Comparison of ENCODE assay signal across 15 cellular contexts in genomic region chr14:20428802-20429201, GRCh38. TPM values are rescaled to one million over a fixed set of nuclear protein-coding genes. Genes with fewer than 3 reads are reported as not detected.
DNase-seq lines count a peak whose midpoint lies in the region; ATAC-seq and TF ChIP-seq lines count a peak whose summit lies in the region.
"Had no signal": no experiment of that assay in that cellular context is flagged by ENCODE, and none has a peak within 500 bp of the region (broad histone marks: within the 10 kb centered on the region; RNA-seq: fewer than 3 reads in every experiment).

No MANE protein-coding gene starts in this region.

- H3K36me3 ChIP-seq in SK-N-SH (replicated peaks in 1 of 2; ENCODE audit: control insufficient read depth in 1 of 2, insufficient read depth in 2 of 2, low read length in 1 of 2) (no peaks in the 10 kb centered on the region), KOPT-K1 (ENCODE audit: insufficient read depth, low read length) (no peaks in the 10 kb centered on the region), A673 (ENCODE audit: insufficient read depth, low read length, poor library complexity, severe bottlenecking) (no peaks in the 10 kb centered on the region)
- H3K36me3 ChIP-seq: breast epithelium, thoracic aorta had no signal

- no peaks in the 10 kb centered on the region for H3F3A ChIP-seq in SK-N-SH (replicated peaks; ENCODE audit: insufficient read depth)

- 52% methylated on average over 5 of the region's 5 CpGs for WGBS in SK-N-SH (ENCODE audit: low lambda C conversion rate)

- H3K4me1 Mint-ChIP-seq in stimulated activated effector memory CD8-positive, alpha-beta T cell treated with anti-CD3 and anti-CD28 coated beads, Interleukin-12 subunit alpha, Interleukin-12 subunit beta, amount 100 ng/mL, for 72 hours, result peaks cover 18% of the 10 kb centered on the region

- H3K27ac ChIP-seq in SK-N-SH (ENCODE audit: low read depth in 2 of 2, low read length in 1 of 2) (no peak overlapping the region), KOPT-K1 (ENCODE audit: low read depth, low read length, poor library complexity, severe bottlenecking) (peak overlapping the region; percentile 97), caudate nucleus (ENCODE audit: low read depth, low read length) (peak overlapping the region; percentile 52), A673 (ENCODE audit: low read depth, low read length, poor library complexity, severe bottlenecking) (no peak overlapping the region)
- H3K27ac ChIP-seq: A549, breast epithelium, thoracic aorta had no signal

- no peaks in the 10 kb centered on the region for H3K79me2 ChIP-seq in SK-N-SH (ENCODE audit: insufficient read depth)

- no peak overlapping the region for H3K9ac ChIP-seq in SK-N-SH

- no peaks in the 10 kb centered on the region for H3K36me3 Mint-ChIP-seq in stimulated activated effector memory CD8-positive, alpha-beta T cell treated with anti-CD3 and anti-CD28 coated beads, Interleukin-12 subunit alpha, Interleukin-12 subunit beta, amount 100 ng/mL, for 72 hours

- POLR2A ChIA-PET in SK-N-SH (lab: Yijun Ruan, JAX) (no interaction called here), A673 (lab: Charles Lee; ENCODE audit: low non-redundant PET) (interaction anchor here (0.7 kb wide), 1 partner anchor 107 kb away, joined by 4 read pairs; no protein-coding TSS in a partner anchor)

- H3K9me3 Mint-ChIP-seq in stimulated activated effector memory CD8-positive, alpha-beta T cell treated with anti-CD3 and anti-CD28 coated beads, Interleukin-12 subunit alpha, Interleukin-12 subunit beta, amount 100 ng/mL, for 72 hours, result no peaks in the 10 kb centered on the region

- H3K4me3 ChIP-seq in SK-N-SH (ENCODE audit: low read depth in 2 of 2, low read length in 1 of 2), result no peak overlapping the region
- H3K4me3 ChIP-seq in A673 (ENCODE audit: low read depth, low read length, poor library complexity, severe bottlenecking), result no peak overlapping the region
- H3K4me3 ChIP-seq: A549, breast epithelium, thoracic aorta had no signal

- no peaks in the 10 kb centered on the region for H3K9me2 ChIP-seq in SK-N-SH

- no peaks in the 10 kb centered on the region for H4K20me1 ChIP-seq in SK-N-SH (ENCODE audit: insufficient read depth)

- intact Hi-C loops in A673 (cut with micrococcal nuclease; ENCODE audit: unreplicated experiment), result no loop called here

- H3K4me1 ChIP-seq in SK-N-SH (ENCODE audit: control insufficient read depth in 1 of 2, insufficient read depth in 2 of 2, low read depth in 1 of 2, low read length in 1 of 2), result peaks cover 0 to 7% of the 10 kb centered on the region in 2 experiments; a peak in 1 of 4 replicates
- no peaks in the 10 kb centered on the region for H3K4me1 ChIP-seq in A673 (ENCODE audit: insufficient read depth, low read length, poor library complexity, severe bottlenecking)
- H3K4me1 ChIP-seq: A549, breast epithelium had no signal

- no peak overlapping the region for H3K4me2 ChIP-seq in SK-N-SH
- H3K4me2 ChIP-seq: A549 had no signal

- TF ChIP-seq RAD21 in SK-N-SH (IDR thresholded peaks at IDR 0.05; ENCODE audit: low read length), result no peak

- peak overlapping the region; percentile 88 for H3K27ac Mint-ChIP-seq in stimulated activated effector memory CD8-positive, alpha-beta T cell treated with anti-CD3 and anti-CD28 coated beads, Interleukin-12 subunit alpha, Interleukin-12 subunit beta, amount 100 ng/mL, for 72 hours

- DNase-seq in SK-N-SH (no peak), caudate nucleus (lab: John Stamatoyannopoulos, UW) (peak in 2 of 61 donors; percentile 3 to 44), A673 (ENCODE audit: low spot score) (no peak), NCI-H446 treated with DMSO at 0.1 percent for 48 hours (lab: John Stamatoyannopoulos, UW) (no peak)
- no peak for DNase-seq in stimulated activated effector memory CD8-positive, alpha-beta T cell treated with anti-CD3 and anti-CD28 coated beads, Interleukin-12 subunit alpha, Interleukin-12 subunit beta, amount 100 ng/mL, for 72 hours (ENCODE audit: low spot score in 2 of 2)
- DNase-seq in stimulated activated CD4-positive, alpha-beta T cell treated with anti-CD3 and anti-CD28 coated beads, Interleukin-4, amount 100 ng/mL, for 1 hour, result no peak
- DNase-seq: activated gamma-delta T cell treated with Interleukin-2 at 50 U/mL for 16 hours, foreskin fibroblast, NCI-H2029 had no signal

- H3K4me3 Mint-ChIP-seq in stimulated activated effector memory CD8-positive, alpha-beta T cell treated with anti-CD3 and anti-CD28 coated beads, Interleukin-12 subunit alpha, Interleukin-12 subunit beta, amount 100 ng/mL, for 72 hours, result peak overlapping the region; percentile 35

- CTCF ChIA-PET in SK-N-SH (lab: Yijun Ruan, JAX), result interaction anchor here (2.0 kb wide), 1 partner anchor 13 kb away, joined by 7 read pairs; no protein-coding TSS in a partner anchor
- CTCF ChIA-PET in A673 (lab: Charles Lee), result no interaction called here

- no peaks in the 10 kb centered on the region for H3K9me3 ChIP-seq in SK-N-SH
- no peaks in the 10 kb centered on the region for H3K9me3 ChIP-seq in KOPT-K1 (ENCODE audit: insufficient read depth, low read length, poor library complexity, severe bottlenecking)
- no peaks in the 10 kb centered on the region for H3K9me3 ChIP-seq in A673 (ENCODE audit: low read depth, low read length, poor library complexity, severe bottlenecking)
- H3K9me3 ChIP-seq: A549, breast epithelium, thoracic aorta had no signal

- BruUV-seq in A673 (replicated peaks; lab: Mats Ljungman, UMichigan), result no TSS peak

- no peak for TF ChIP-seq CTCF in SK-N-SH (IDR thresholded peaks at IDR 0.05)
- TF ChIP-seq CTCF in A673 (conservative IDR thresholded peaks at IDR 0.05; ENCODE audit: low read depth, low read length), result no peak

- no peak overlapping the region for H2AFZ ChIP-seq in SK-N-SH (ENCODE audit: low read depth)

- TF ChIP-seq EP300 in SK-N-SH (IDR thresholded peaks at IDR 0.05; ENCODE audit: borderline replicate concordance in 1 of 2, low read depth in 1 of 2, low read length in 1 of 2), result no peak

- ATAC-seq in SK-N-SH treated with all-trans-retinoic acid at 6 μM for 48 hours, result peak; percentile 39; the same call in 1 of the 3 replicates
- no peak for ATAC-seq in stimulated activated effector memory CD8-positive, alpha-beta T cell treated with anti-CD3 and anti-CD28 coated beads, Interleukin-12 subunit alpha, Interleukin-12 subunit beta, amount 100 ng/mL, for 72 hours
- ATAC-seq: Right ventricle myocardium inferior had no signal

- no peaks in the 10 kb centered on the region for H3K27me3 ChIP-seq in SK-N-SH (ENCODE audit: insufficient read depth)
- no peaks in the 10 kb centered on the region for H3K27me3 ChIP-seq in A673 (replicated peaks; ENCODE audit: insufficient read depth, low read depth, low read length, poor library complexity)
- H3K27me3 ChIP-seq: breast epithelium had no signal

TF ChIP-seq in SK-N-SH treated with all-trans-retinoic acid at 6 μM for 48 hours, 23 proteins besides CTCF, POLR2A, EP300 and RAD21 (continues in another document):
- TF ChIP-seq CSDC2 (CRISPR knock-in tag; IDR thresholded peaks at IDR 0.05), result no peak
- TF ChIP-seq POU6F1 (CRISPR knock-in tag; IDR thresholded peaks at IDR 0.05; ENCODE audit: borderline replicate concordance, low read depth), result no peak
- no peak for TF ChIP-seq ZC3H10 (CRISPR knock-in tag; IDR thresholded peaks at IDR 0.05)

TF ChIP-seq in SK-N-SH, 30 proteins besides CTCF, POLR2A, EP300 and RAD21 (continues in another document):
- TF ChIP-seq GABPA (IDR thresholded peaks at IDR 0.05; ENCODE audit: low read depth) (no peak), EZH2phosphoT487 (IDR thresholded peaks at IDR 0.05; ENCODE audit: borderline replicate concordance, low read depth) (no peak), PBX3 (IDR thresholded peaks at IDR 0.05) (no peak), MXI1 (IDR thresholded peaks at IDR 0.05; ENCODE audit: low read depth, low read length) (no peak), SMC3 (IDR thresholded peaks at IDR 0.05; ENCODE audit: low read depth, low read length) (no peak), TCF12 (IDR thresholded peaks at IDR 0.05) (no peak), MEF2A (IDR thresholded peaks at IDR 0.05; ENCODE audit: borderline replicate concordance, low read depth) (no peak), NFIC (IDR thresholded peaks at IDR 0.05; ENCODE audit: borderline replicate concordance) (no peak)

RNA-seq across cellular contexts. Expression of gene KLHL33, which starts 7.2 kb away (rescaled TPM):
- polyA plus RNA-seq in SK-N-SH (2012; rRNA removed), result not detected in 2 replicates
- polyA plus RNA-seq in SK-N-SH (2012; cell fraction: cytosol; rRNA removed), result under 0.01 TPM in 1 of 2 replicates, not detected in the other
- polyA plus RNA-seq in SK-N-SH (2012; cell fraction: nucleus; rRNA removed), result 0.02 and 0.08 TPM in 2 replicates
- total RNA-seq in A673 (2021), result 0.04 and 0.13 TPM in 2 replicates
- polyA plus RNA-seq: A549 had no signal

RNA-seq across cellular contexts. Expression of gene TEP1, which starts 15.5 kb away (rescaled TPM):
- 12.1 and 13.3 TPM in 2 replicates for polyA plus RNA-seq in SK-N-SH (2012; rRNA removed)
- polyA plus RNA-seq in SK-N-SH (2012; cell fraction: cytosol; rRNA removed), result 6.5 TPM in 2 replicates
- 40.3 and 55.9 TPM in 2 replicates for polyA plus RNA-seq in SK-N-SH (2012; cell fraction: nucleus; rRNA removed)
- 12.3 and 15.9 TPM in 2 replicates for total RNA-seq in A673 (2021)

RNA-seq across cellular contexts. Expression of gene OSGEP, which starts 25.8 kb away (rescaled TPM):
- polyA plus RNA-seq in SK-N-SH (2012; rRNA removed), result 32.9 and 38.7 TPM in 2 replicates
- polyA plus RNA-seq in SK-N-SH (2012; cell fraction: cytosol; rRNA removed), result 18.2 and 24.9 TPM in 2 replicates
- polyA plus RNA-seq in SK-N-SH (2012; cell fraction: nucleus; rRNA removed), result 119 and 124 TPM in 2 replicates
- 59.2 and 67.8 TPM in 2 replicates for total RNA-seq in A673 (2021)

RNA-seq across cellular contexts. Expression of gene APEX1, which starts 26.2 kb away (rescaled TPM):
- polyA plus RNA-seq in SK-N-SH (2012; rRNA removed), result 279 and 291 TPM in 2 replicates
- polyA plus RNA-seq in SK-N-SH (2012; cell fraction: cytosol; rRNA removed), result 279 and 296 TPM in 2 replicates
- 294 and 297 TPM in 2 replicates for polyA plus RNA-seq in SK-N-SH (2012; cell fraction: nucleus; rRNA removed)
- total RNA-seq in A673 (2021), result 277 and 299 TPM in 2 replicates

RNA-seq across cellular contexts. Expression of gene PIP4P1, which starts 32.4 kb away (rescaled TPM):
- 30.7 and 38.9 TPM in 2 replicates for polyA plus RNA-seq in SK-N-SH (2012; rRNA removed)
- 19.5 and 25.1 TPM in 2 replicates for polyA plus RNA-seq in SK-N-SH (2012; cell fraction: cytosol; rRNA removed)
- polyA plus RNA-seq in SK-N-SH (2012; cell fraction: nucleus; rRNA removed), result 71.7 and 88.9 TPM in 2 replicates
- total RNA-seq in A673 (2021), result 32.4 and 34.9 TPM in 2 replicates

Comparison
In these comparisons a context has a peak if more than half of its experiments do, and no peak if none do; other contexts are left out.
1. H3K27ac ChIP-seq: peak in KOPT-K1 (single experiment) and caudate nucleus (single experiment); none in SK-N-SH (0 of 2) and A673 (single experiment).